In the genomic region with DNA sequence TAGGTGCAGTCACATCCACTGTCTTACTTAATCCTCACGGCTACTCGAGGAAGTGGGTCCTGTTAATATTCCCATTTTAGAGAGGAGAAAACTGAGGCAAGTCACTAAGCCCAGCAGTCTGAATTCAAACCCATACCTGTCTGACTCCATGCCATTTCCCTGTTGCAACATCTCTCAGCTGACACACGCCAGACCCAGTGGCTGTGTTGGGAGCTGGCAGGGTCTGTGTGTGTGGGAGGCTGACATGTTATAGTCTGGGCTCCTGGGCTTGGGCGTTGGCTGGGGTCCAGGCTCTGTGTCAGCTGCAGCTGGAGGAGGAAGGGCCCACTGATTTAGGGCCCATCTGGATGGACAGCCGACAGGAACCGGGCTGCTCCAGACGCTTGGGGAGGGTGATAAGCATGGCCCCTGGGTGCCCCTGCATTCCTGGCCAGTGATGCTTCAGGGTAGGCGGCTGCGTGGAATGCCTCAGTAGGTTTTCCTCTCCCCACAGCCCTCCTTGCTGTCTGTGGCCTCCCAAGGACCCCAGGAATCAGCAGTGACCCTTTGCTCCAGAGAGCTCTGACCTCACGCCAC, we compare ENCODE assay signal across 8 cellular contexts.
A peak's percentile ranks its signal among the peaks of the same experiment; 100 is the strongest.
DNase-seq lines count a peak whose midpoint lies in the region; ATAC-seq and TF ChIP-seq lines count a peak whose summit lies in the region.

No MANE protein-coding gene starts in this region.

- DNase-seq in GM23248 = peak; percentile 94
- DNase-seq in SW 1271 (lab: John Stamatoyannopoulos, UW) = peak; percentile 12 to 57
- DNase-seq in cardiac muscle cell (ENCODE audit: low read depth in 1 of 2, low spot score in 1 of 2) = peak; percentile 76 to 100
- peak; percentile 94 for DNase-seq in renal cortical epithelial cell (ENCODE audit: low read depth)
- DNase-seq in stimulated activated CD4-positive, alpha-beta T cell treated with anti-CD3 and anti-CD28 coated beads, Interleukin-4, amount 100 ng/mL, for 24 hours = no peak
- no peak for DNase-seq in NCI-H748 treated with DMSO at 0.1 percent for 48 hours (lab: John Stamatoyannopoulos, UW)

- H3K4me1 ChIP-seq in GM23248 (ENCODE audit: insufficient read depth) (peaks cover 17% of the 10 kb centered on the region), cardiac muscle cell (ENCODE audit: low read depth) (peaks cover 9% of the 10 kb centered on the region)

- no peaks in the 10 kb centered on the region for H3K9me3 ChIP-seq in GM23248 (ENCODE audit: low read depth)
- no peaks in the 10 kb centered on the region for H3K9me3 ChIP-seq in cardiac muscle cell (ENCODE audit: low read depth)

- in situ Hi-C loops in GM23248 (cut with MboI) = no loop called here

- H3K27ac ChIP-seq in GM23248 (peak overlapping the region; percentile 67), cardiac muscle cell (peak overlapping the region; percentile 49)

- H3K9ac ChIP-seq in GM23248 = peak overlapping the region; percentile 25; the same call in 1 of the 2 replicates

- no peaks in the 10 kb centered on the region for H3K27me3 ChIP-seq in GM23248 (replicated peaks; ENCODE audit: insufficient read depth)
- H3K27me3 ChIP-seq in cardiac muscle cell = no peaks in the 10 kb centered on the region

- no peak for TF ChIP-seq CTCF in cardiac muscle cell (IDR thresholded peaks at IDR 0.05; ENCODE audit: low read depth, low read length)

- H3K9me2 ChIP-seq in GM23248 (ENCODE audit: insufficient read depth) = no peaks in the 10 kb centered on the region

- H3K4me3 ChIP-seq in GM23248 = no peak overlapping the region
- no peak overlapping the region for H3K4me3 ChIP-seq in cardiac muscle cell

- WGBS in GM23248 (ENCODE audit: low coverage in 1 of 2, low lambda C conversion rate in 2 of 2, missing lambda C conversion rate in 2 of 2), 2 experiments = 26% methylated on average over 10 of the region's 10 CpGs

- H3K36me3 ChIP-seq in GM23248 (ENCODE audit: low read depth) (no peaks in the 10 kb centered on the region), cardiac muscle cell (no peaks in the 10 kb centered on the region)

- ATAC-seq in GM21619 (IDR thresholded peaks at IDR 0.05; ENCODE audit: unreplicated experiment) = no peak
- no peak for ATAC-seq in HG02759 (IDR thresholded peaks at IDR 0.05; ENCODE audit: unreplicated experiment)

- H3K4me2 ChIP-seq in GM23248 (ENCODE audit: unreplicated experiment) = peak overlapping the region; percentile 27

- peaks cover 4% of the 10 kb centered on the region; the same call in 1 of the 2 replicates for H3F3A ChIP-seq in GM23248 (ENCODE audit: insufficient read depth)

- H2AFZ ChIP-seq in GM23248 = no peak overlapping the region

- no peaks in the 10 kb centered on the region for H4K20me1 ChIP-seq in GM23248 (ENCODE audit: insufficient read depth)

- H3K79me2 ChIP-seq in GM23248 (ENCODE audit: insufficient read depth) = no peaks in the 10 kb centered on the region

Comparison
In these comparisons a context has a peak if more than half of its experiments do, and no peak if none do; other contexts are left out.
1. DNase-seq: peak in GM23248 (single experiment), SW 1271 (2 of 2), cardiac muscle cell (2 of 2) and renal cortical epithelial cell (single experiment); none in stimulated activated CD4-positive, alpha-beta T cell treated with anti-CD3 and anti-CD28 coated beads, Interleukin-4, amount 100 ng/mL, for 24 hours (single experiment) and NCI-H748 treated with DMSO at 0.1 percent for 48 hours (single experiment).